In genomic region chr3:50236484-50237132, GRCh38 we compare ENCODE assay signal across 8 cellular contexts. TPM values are rescaled to one million over a fixed set of nuclear protein-coding genes. Genes with fewer than 3 reads are reported as not detected.
DNase-seq lines count a peak whose midpoint lies in the region; ATAC-seq and TF ChIP-seq lines count a peak whose summit lies in the region.

No MANE protein-coding gene starts in this region.

- peak overlapping the region; percentile 92 for H3K27ac Mint-ChIP-seq in HFFc6
- peak overlapping the region; percentile 93 for H3K27ac Mint-ChIP-seq in activated CD8-positive, alpha-beta T cell treated with anti-CD3 and anti-CD28 coated beads, Interleukin-2, amount 10 ng/mL, durations not matched to agents 7 days and 5 days
- H3K27ac Mint-ChIP-seq in stimulated activated effector memory CD8-positive, alpha-beta T cell treated with anti-CD3 and anti-CD28 coated beads, Interleukin-12 subunit alpha, Interleukin-12 subunit beta, amount 100 ng/mL, for 72 hours: peak overlapping the region; percentile 94

- TF ChIP-seq CTCF in HFFc6 (IDR thresholded peaks at IDR 0.05): no peak

- CTCF ChIA-PET in activated CD8-positive, alpha-beta T cell treated with anti-CD3 and anti-CD28 coated beads, Interleukin-2, amount 10 ng/mL, durations not matched to agents 7 days and 5 days (lab: Charles Lee): interaction anchor here (1.6 to 6.7 kb wide), 3 partner anchors 8 to 24 kb away, joined by 5 to 122 read pairs (median 25); no protein-coding TSS in a partner anchor

- H3K4me3 ChIP-seq in iPS-11a (ENCODE audit: low read depth, low read length): peak overlapping the region; percentile 83

- peak overlapping the region; percentile 96 for H3K4me3 Mint-ChIP-seq in HFFc6
- peak overlapping the region; percentile 99 for H3K4me3 Mint-ChIP-seq in activated CD8-positive, alpha-beta T cell treated with anti-CD3 and anti-CD28 coated beads, Interleukin-2, amount 10 ng/mL, durations not matched to agents 7 days and 5 days
- peak overlapping the region; percentile 99 for H3K4me3 Mint-ChIP-seq in stimulated activated effector memory CD8-positive, alpha-beta T cell treated with anti-CD3 and anti-CD28 coated beads, Interleukin-12 subunit alpha, Interleukin-12 subunit beta, amount 100 ng/mL, for 72 hours

- peaks cover 43% of the 10 kb centered on the region for H3K4me1 Mint-ChIP-seq in HFFc6 (ENCODE audit: low read depth)
- H3K4me1 Mint-ChIP-seq in activated CD8-positive, alpha-beta T cell treated with anti-CD3 and anti-CD28 coated beads, Interleukin-2, amount 10 ng/mL, durations not matched to agents 7 days and 5 days (ENCODE audit: low read depth): peaks cover 49% of the 10 kb centered on the region
- peaks cover 65% of the 10 kb centered on the region for H3K4me1 Mint-ChIP-seq in stimulated activated effector memory CD8-positive, alpha-beta T cell treated with anti-CD3 and anti-CD28 coated beads, Interleukin-12 subunit alpha, Interleukin-12 subunit beta, amount 100 ng/mL, for 72 hours

- peaks cover 12% of the 10 kb centered on the region for H3K36me3 Mint-ChIP-seq in HFFc6 (ENCODE audit: low read depth)
- H3K36me3 Mint-ChIP-seq in activated CD8-positive, alpha-beta T cell treated with anti-CD3 and anti-CD28 coated beads, Interleukin-2, amount 10 ng/mL, durations not matched to agents 7 days and 5 days (ENCODE audit: low read depth): peaks cover 46% of the 10 kb centered on the region
- peaks cover 53% of the 10 kb centered on the region for H3K36me3 Mint-ChIP-seq in stimulated activated effector memory CD8-positive, alpha-beta T cell treated with anti-CD3 and anti-CD28 coated beads, Interleukin-12 subunit alpha, Interleukin-12 subunit beta, amount 100 ng/mL, for 72 hours

- no peaks in the 10 kb centered on the region for H3K9me3 Mint-ChIP-seq in HFFc6
- no peaks in the 10 kb centered on the region for H3K9me3 Mint-ChIP-seq in activated CD8-positive, alpha-beta T cell treated with anti-CD3 and anti-CD28 coated beads, Interleukin-2, amount 10 ng/mL, durations not matched to agents 7 days and 5 days (ENCODE audit: insufficient read depth)
- H3K9me3 Mint-ChIP-seq in stimulated activated effector memory CD8-positive, alpha-beta T cell treated with anti-CD3 and anti-CD28 coated beads, Interleukin-12 subunit alpha, Interleukin-12 subunit beta, amount 100 ng/mL, for 72 hours: no peaks in the 10 kb centered on the region

- no peak for DNase-seq in HFFc6
- no peak for DNase-seq in activated CD8-positive, alpha-beta T cell treated with anti-CD3 and anti-CD28 coated beads, Interleukin-2, amount 10 ng/mL, durations not matched to agents 7 days and 5 days
- no peak for DNase-seq in stimulated activated effector memory CD8-positive, alpha-beta T cell treated with anti-CD3 and anti-CD28 coated beads, Interleukin-12 subunit alpha, Interleukin-12 subunit beta, amount 100 ng/mL, for 72 hours (ENCODE audit: low spot score in 2 of 2)
- no peak for DNase-seq in putamen (ENCODE audit: low spot score)
- no peak for DNase-seq in glomerular visceral epithelial cell (ENCODE audit: extremely low spot score)
- no peak for DNase-seq in DMS79 treated with DMSO at 0.1 percent for 48 hours (lab: John Stamatoyannopoulos, UW)

- no peak for ATAC-seq in activated CD8-positive, alpha-beta T cell treated with anti-CD3 and anti-CD28 coated beads, Interleukin-2, amount 10 ng/mL, durations not matched to agents 7 days and 5 days
- no peak for ATAC-seq in stimulated activated effector memory CD8-positive, alpha-beta T cell treated with anti-CD3 and anti-CD28 coated beads, Interleukin-12 subunit alpha, Interleukin-12 subunit beta, amount 100 ng/mL, for 72 hours
- no peak for ATAC-seq in HG03442 (IDR thresholded peaks at IDR 0.05; ENCODE audit: unreplicated experiment)

- H3K27me3 Mint-ChIP-seq in HFFc6 (ENCODE audit: insufficient read depth): peaks cover 3% of the 10 kb centered on the region
- H3K27me3 Mint-ChIP-seq in activated CD8-positive, alpha-beta T cell treated with anti-CD3 and anti-CD28 coated beads, Interleukin-2, amount 10 ng/mL, durations not matched to agents 7 days and 5 days (ENCODE audit: low read depth): no peaks in the 10 kb centered on the region

- POLR2A ChIA-PET in activated CD8-positive, alpha-beta T cell treated with anti-CD3 and anti-CD28 coated beads, Interleukin-2, amount 10 ng/mL, durations not matched to agents 7 days and 5 days (lab: Charles Lee): interaction anchor here (2.7 to 3.6 kb wide), 3 partner anchors 8 to 101 kb away, joined by 16 to 24 read pairs (median 19); no protein-coding TSS in a partner anchor

RNA-seq across cellular contexts. Expression of gene GNAI2, which starts 0.6 kb away (rescaled TPM):
- total RNA-seq in HFFc6 (2021; fragmentation: NEBNext Ultra II Directional; extraction: Animal tissue kit (Norgen Biotek cat#: 25700)): 100 to 1,000 TPM; 532 to 617 (median 582) TPM
- 100 to 1,000 TPM; 515 to 531 TPM for total RNA-seq in activated CD8-positive, alpha-beta T cell treated with anti-CD3 and anti-CD28 coated beads, Interleukin-2, amount 10 ng/mL, durations not matched to agents 7 days and 5 days

RNA-seq across cellular contexts. Expression of gene SLC38A3, which starts 31.5 kb away (rescaled TPM):
- under 1 TPM in 2 of 6 experiments, not detected in 4; 0.16 to 0.24 TPM for total RNA-seq in HFFc6 (2021; fragmentation: NEBNext Ultra II Directional; extraction: Animal tissue kit (Norgen Biotek cat#: 25700))
- total RNA-seq in activated CD8-positive, alpha-beta T cell treated with anti-CD3 and anti-CD28 coated beads, Interleukin-2, amount 10 ng/mL, durations not matched to agents 7 days and 5 days: not detected

RNA-seq across cellular contexts. Expression of gene SEMA3B, which starts 32.3 kb away (rescaled TPM):
- total RNA-seq in HFFc6 (2021; fragmentation: NEBNext Ultra II Directional; extraction: Animal tissue kit (Norgen Biotek cat#: 25700)): 10 to 100 TPM; 14.5 to 26.6 (median 24.7) TPM
- total RNA-seq in activated CD8-positive, alpha-beta T cell treated with anti-CD3 and anti-CD28 coated beads, Interleukin-2, amount 10 ng/mL, durations not matched to agents 7 days and 5 days: under 1 TPM; 0.52 to 0.84 TPM

RNA-seq across cellular contexts. Expression of gene LSMEM2, which starts 42.3 kb away (rescaled TPM):
- total RNA-seq in HFFc6 (2021; fragmentation: NEBNext Ultra II Directional; extraction: Animal tissue kit (Norgen Biotek cat#: 25700)): under 1 TPM in 2 of 6 experiments, not detected in 4; 0.11 to 0.13 TPM
- total RNA-seq in activated CD8-positive, alpha-beta T cell treated with anti-CD3 and anti-CD28 coated beads, Interleukin-2, amount 10 ng/mL, durations not matched to agents 7 days and 5 days: not detected

RNA-seq across cellular contexts. Expression of gene GNAT1, which starts 45.2 kb away (rescaled TPM):
- not detected for total RNA-seq in HFFc6 (2021; fragmentation: NEBNext Ultra II Directional; extraction: Animal tissue kit (Norgen Biotek cat#: 25700))
- not detected for total RNA-seq in activated CD8-positive, alpha-beta T cell treated with anti-CD3 and anti-CD28 coated beads, Interleukin-2, amount 10 ng/mL, durations not matched to agents 7 days and 5 days

Comparison
In these comparisons a context has a peak if more than half of its experiments do, and no peak if none do; other contexts are left out.
1. RNA of gene SEMA3B, which starts 32.3 kb away (total RNA-seq): 14.5 to 26.6 TPM in HFFc6; 0.52 to 0.84 TPM in activated CD8-positive, alpha-beta T cell treated with anti-CD3 and anti-CD28 coated beads, Interleukin-2, amount 10 ng/mL, durations not matched to agents 7 days and 5 days; every median in the first group is over 4 times any median in the second.
2. Peak in every context shown above with its lines, with median percentiles within 50 percentile points of each other: H3K27ac Mint-ChIP-seq and H3K4me3 Mint-ChIP-seq.